In the genomic region with DNA sequence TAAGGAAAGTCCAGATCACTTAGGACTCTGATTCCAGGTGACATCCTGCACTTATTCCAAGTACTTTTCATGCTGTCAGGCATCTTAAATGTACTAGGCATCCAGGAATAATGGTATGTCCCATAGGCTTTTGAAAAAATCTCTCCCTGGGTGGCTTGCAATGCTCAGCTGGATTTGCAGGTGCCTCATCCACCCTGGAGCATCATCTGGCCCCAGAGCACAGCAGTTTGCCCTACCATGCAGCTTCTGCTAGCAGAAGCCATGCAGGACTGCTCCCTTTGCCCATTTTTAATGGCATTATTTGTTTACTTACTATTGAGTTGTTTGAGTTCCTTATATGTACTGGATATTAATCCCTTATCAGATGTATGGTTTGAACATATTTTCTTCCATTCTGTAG, we compare ENCODE assay signal across 20 cellular contexts. TPM values are rescaled to one million over a fixed set of nuclear protein-coding genes. Genes with fewer than 3 reads are reported as not detected.
A peak's percentile ranks its signal among the peaks of the same experiment; 100 is the strongest.
DNase-seq lines count a peak whose midpoint lies in the region; ATAC-seq, FAIRE-seq and TF ChIP-seq lines count a peak whose summit lies in the region.
"Had no signal": no experiment of that assay in that cellular context is flagged by ENCODE, and none has a peak within 500 bp of the region (broad histone marks: within the 10 kb centered on the region; RNA-seq: fewer than 3 reads in every experiment).

No MANE protein-coding gene starts in this region.

- CTCF ChIA-PET in H1 (lab: Charles Lee; ENCODE audit: partially characterized antibody), result no interaction called here

- H3K9ac ChIP-seq in H1 (replicated peaks in 1 of 4; ENCODE audit: extremely low read depth in 1 of 4, low read depth in 3 of 4, low read length in 3 of 4), result no peak overlapping the region

- no peak overlapping the region for H3K4ac ChIP-seq in H1 (replicated peaks; ENCODE audit: insufficient read length, low read depth, low read length)

- POLR2A ChIA-PET in H1 (lab: Charles Lee; ENCODE audit: partially characterized antibody), result interaction anchor here (1.4 kb wide), 1 partner anchor 46 kb away, joined by 3 read pairs; the partner anchor contains the start of genes DZANK1 and POLR3F

- H3K27ac ChIP-seq in H1 (ENCODE audit: low read depth, low read length), result no peak overlapping the region
- H3K27ac ChIP-seq: C4-2B had no signal

- FAIRE-seq in H1 (lab: Jason Lieb, UNC), result peak; percentile 7
- FAIRE-seq: A204.1, GM19239, H54, HepG2 had no signal

- TF ChIP-seq CTCF in LNCaP clone FGC (IDR thresholded peaks at IDR 0.05; ENCODE audit: control insufficient read depth, extremely low read depth, insufficient read depth) (no peak), H1 (IDR thresholded peaks at IDR 0.05; ENCODE audit: control extremely low read depth in 1 of 3, insufficient read depth in 1 of 3, low read depth in 1 of 3, low read length in 3 of 3) (no peak)

- intact Hi-C loops in left cardiac atrium (cut with DNase I), result no loop called here

- no peak overlapping the region for H2AK5ac ChIP-seq in H1 (ENCODE audit: low read depth, low read length)

- H4K91ac ChIP-seq in H1 (replicated peaks; ENCODE audit: insufficient read length, low read length), result no peak overlapping the region

- H3K27me3 ChIP-seq in H1 (replicated peaks in 1 of 4; ENCODE audit: control insufficient read depth in 3 of 4, extremely low read depth in 1 of 4, insufficient read depth in 3 of 4, low read length in 3 of 4), result no peaks in the 10 kb centered on the region

- H2BK120ac ChIP-seq in H1 (replicated peaks; ENCODE audit: low read depth, low read length), result no peak overlapping the region

- no peak overlapping the region for H3K4me2 ChIP-seq in H1 (ENCODE audit: insufficient read depth in 1 of 2, low read depth in 2 of 2, low read length in 2 of 2)

- no peak overlapping the region for H3K23ac ChIP-seq in H1 (ENCODE audit: insufficient read length)

- H4K8ac ChIP-seq in H1 (ENCODE audit: extremely low read depth, insufficient read depth, low read length), result no peak overlapping the region

- no peaks in the 10 kb centered on the region for H3K79me1 ChIP-seq in H1 (ENCODE audit: low read depth, low read length)

- no peak overlapping the region for H3K56ac ChIP-seq in H1 (replicated peaks; ENCODE audit: insufficient read length, low read depth, low read length)

- no peaks in the 10 kb centered on the region for H3K23me2 ChIP-seq in H1 (ENCODE audit: low read depth, low read length)

- no peak overlapping the region for H3K4me3 ChIP-seq in LNCaP clone FGC (ENCODE audit: low read depth, low read length)
- no peak overlapping the region for H3K4me3 ChIP-seq in H1 (ENCODE audit: extremely low read depth in 1 of 4, insufficient read depth in 2 of 4, low read depth in 3 of 4, low read length in 4 of 4)

- TF ChIP-seq EP300 in H1 (IDR thresholded peaks at IDR 0.05; ENCODE audit: borderline replicate concordance in 1 of 2, low read depth in 2 of 2, low read length in 2 of 2), result no peak

- ATAC-seq in left cardiac atrium, result no peak
- ATAC-seq: HepG2 had no signal

- H3K9me3 ChIP-seq in H1 (ENCODE audit: insufficient read depth in 2 of 2, low read depth in 1 of 2, low read length in 1 of 2), result no peaks in the 10 kb centered on the region

- no peak overlapping the region for H2BK12ac ChIP-seq in H1 (ENCODE audit: low read depth, low read length)

- H2BK20ac ChIP-seq in H1 (ENCODE audit: low read length), result no peak overlapping the region

- no peak for TF ChIP-seq RAD21 in H1 (IDR thresholded peaks at IDR 0.05 in 1 of 2, conservative IDR thresholded peaks at IDR 0.05 in 1 of 2; ENCODE audit: low read depth in 2 of 2, low read length in 2 of 2)

- no peak overlapping the region for H4K5ac ChIP-seq in H1 (ENCODE audit: insufficient read length, low read depth, low read length)

- peak; percentile 26 for DNase-seq in COR-L47 (lab: John Stamatoyannopoulos, UW)
- peak; percentile 37 for DNase-seq in LNCaP clone FGC (ENCODE audit: low read depth)
- DNase-seq in NCI-H345 treated with DMSO at 0.1 percent for 48 hours (lab: John Stamatoyannopoulos, UW; ENCODE audit: unreplicated experiment), result peak; percentile 61
- DNase-seq in H1 (ENCODE audit: low read depth in 1 of 2, low spot score in 2 of 2), result no peak
- no peak for DNase-seq in RPMI8226
- DNase-seq in left cardiac atrium, result no peak
- DNase-seq in iPS-NIHi7 (ENCODE audit: extremely low spot score), result no peak
- DNase-seq: AML-193; Calu3; CD4-positive, alpha-beta memory T cell; DMS79 treated with DMSO at 0.1 percent for 48 hours; GF-D8; HCEC 1CT; HFFc6; KBM-7 had no signal

- no peaks in the 10 kb centered on the region for H4K20me1 ChIP-seq in H1 (replicated peaks in 1 of 2; ENCODE audit: control insufficient read depth in 1 of 2, insufficient read depth in 2 of 2, low read length in 2 of 2)

- H2BK15ac ChIP-seq in H1 (ENCODE audit: low read length), result no peak overlapping the region

- peaks cover 0 to 6% (median 0%) of the 10 kb centered on the region in 4 experiments; a peak in 1 of 7 replicates for H3K4me1 ChIP-seq in H1 (replicated peaks in 1 of 4; ENCODE audit: control insufficient read depth in 3 of 4, insufficient read depth in 4 of 4, low read length in 3 of 4)

- no peak overlapping the region for H2AFZ ChIP-seq in H1 (ENCODE audit: low read length)

- no peak overlapping the region for H2BK5ac ChIP-seq in H1 (ENCODE audit: low read depth, low read length)

- TF ChIP-seq POLR2A in H1 (IDR thresholded peaks at IDR 0.05; ENCODE audit: control extremely low read depth in 1 of 2, low read depth in 2 of 2, low read length in 2 of 2), result no peak

- H3K36me3 ChIP-seq in H1 (ENCODE audit: control insufficient read depth in 2 of 4, insufficient read depth in 4 of 4, low read length in 3 of 4), result no peaks in the 10 kb centered on the region

- no peaks in the 10 kb centered on the region for H3K79me2 ChIP-seq in H1 (ENCODE audit: control insufficient read depth in 1 of 2, insufficient read depth in 2 of 2, low read length in 2 of 2)

- no peak overlapping the region for H3K18ac ChIP-seq in H1 (ENCODE audit: extremely low read depth, low read length)

- H3K14ac ChIP-seq in H1 (ENCODE audit: insufficient read length), result no peak overlapping the region

TF ChIP-seq in H1, 55 proteins besides CTCF, POLR2A, EP300 and RAD21:
- TF ChIP-seq RXRA (IDR thresholded peaks at IDR 0.05; ENCODE audit: insufficient read depth, low read depth, low read length) (no peak), TCF12 (IDR thresholded peaks at IDR 0.05; ENCODE audit: low read depth, low read length) (0 out of 2 replicates have a peak, but pooled peaks have one; percentile 56), TAF7 (optimal IDR thresholded peaks at IDR 0.05; ENCODE audit: borderline replicate concordance, low read depth, low read length) (no peak), KDM4A (IDR thresholded peaks at IDR 0.05; ENCODE audit: low read depth, low read length, severe bottlenecking) (no peak), POLR2AphosphoS5 (IDR thresholded peaks at IDR 0.05; ENCODE audit: low read depth, low read length) (no peak), POU5F1 (IDR thresholded peaks at IDR 0.05; ENCODE audit: low read depth, low read length) (no peak), BCL11A (IDR thresholded peaks at IDR 0.05; ENCODE audit: low read depth in 2 of 2, low read length in 2 of 2) (no peak)

RNA-seq across cellular contexts. Expression of gene DZANK1, which starts 45.2 kb away (rescaled TPM):
- total RNA-seq in H1 (2021; fragmentation: NEBNext Ultra II Directional; extraction: Animal tissue kit (Norgen Biotek cat#: 25700)), result 9.7 and 9.9 TPM in 2 replicates
- polyA plus RNA-seq in H1 (2011; rRNA removed), result 4.9 and 8.0 TPM in 2 replicates
- 9.6 TPM for polyA plus RNA-seq in H1 (2011; cell fraction: cytosol; rRNA removed)
- polyA plus RNA-seq in H1 (2011; cell fraction: nucleus; rRNA removed), result 8.1 TPM
- polyA plus RNA-seq in H1 (2012, experiment 1 of 2), result 8.5 to 13.0 TPM (median 11.2 TPM) in 4 replicates
- polyA plus RNA-seq in H1 (2012, experiment 2 of 2), result 2.3 TPM
- polyA plus RNA-seq in H1 (2013, experiment 1 of 2), result 10.8 TPM
- 10.0 TPM for polyA plus RNA-seq in H1 (2013, experiment 2 of 2)
- polyA minus RNA-seq in H1 (2011; rRNA and poly(A)+ RNA removed), result 7.0 and 11.3 TPM in 2 replicates
- polyA minus RNA-seq in H1 (2011; cell fraction: cytosol; rRNA and poly(A)+ RNA removed), result 7.3 TPM
- 10.0 TPM for polyA minus RNA-seq in H1 (2011; cell fraction: nucleus; rRNA and poly(A)+ RNA removed)
- 1 to 10 TPM in 1 of 2 donors, under 1 TPM in 1; 0.92 to 1.1 TPM for total RNA-seq in left cardiac atrium

RNA-seq across cellular contexts. Expression of gene POLR3F, which starts 45.6 kb away (rescaled TPM):
- total RNA-seq in H1 (2021; fragmentation: NEBNext Ultra II Directional; extraction: Animal tissue kit (Norgen Biotek cat#: 25700)), result 12.6 and 14.0 TPM in 2 replicates
- polyA plus RNA-seq in H1 (2011; rRNA removed), result 2.8 and 5.7 TPM in 2 replicates
- polyA plus RNA-seq in H1 (2011; cell fraction: cytosol; rRNA removed), result 8.8 TPM
- polyA plus RNA-seq in H1 (2011; cell fraction: nucleus; rRNA removed), result 10.1 TPM
- 7.1 to 12.1 TPM (median 10.4 TPM) in 4 replicates for polyA plus RNA-seq in H1 (2012, experiment 1 of 2)
- polyA plus RNA-seq in H1 (2012, experiment 2 of 2), result 1.4 TPM
- polyA plus RNA-seq in H1 (2013, experiment 1 of 2), result 9.7 TPM
- 10.3 TPM for polyA plus RNA-seq in H1 (2013, experiment 2 of 2)
- polyA minus RNA-seq in H1 (2011; rRNA and poly(A)+ RNA removed), result 3.9 and 6.9 TPM in 2 replicates
- polyA minus RNA-seq in H1 (2011; cell fraction: cytosol; rRNA and poly(A)+ RNA removed), result 19.7 TPM
- polyA minus RNA-seq in H1 (2011; cell fraction: nucleus; rRNA and poly(A)+ RNA removed), result 13.9 TPM
- 1 to 10 TPM; 6.1 to 6.5 TPM for total RNA-seq in left cardiac atrium

Comparison
In these comparisons a context has a peak if more than half of its experiments do, and no peak if none do; other contexts are left out.
1. DNase-seq: peak in COR-L47 (single experiment), LNCaP clone FGC (single experiment) and NCI-H345 treated with DMSO at 0.1 percent for 48 hours (single experiment); none in H1 (0 of 2), RPMI8226 (single experiment), left cardiac atrium (single experiment) and iPS-NIHi7 (single experiment).